In genomic region chr1:64962447-64962846, GRCh38 we compare ENCODE assay signal across 10 cellular contexts. TPM values are rescaled to one million over a fixed set of nuclear protein-coding genes. Genes with fewer than 3 reads are reported as not detected.
DNase-seq lines count a peak whose midpoint lies in the region; ATAC-seq and TF ChIP-seq lines count a peak whose summit lies in the region.
"Had no signal": no experiment of that assay in that cellular context is flagged by ENCODE, and none has a peak within 500 bp of the region (broad histone marks: within the 10 kb centered on the region; RNA-seq: fewer than 3 reads in every experiment).

No MANE protein-coding gene starts in this region.

- H3K27me3 Mint-ChIP-seq in T-cell, result no peaks in the 10 kb centered on the region

- H3K27ac Mint-ChIP-seq in T-cell, result peak overlapping the region; percentile 23 to 88

- H3K4me3 Mint-ChIP-seq in T-cell, result peak overlapping the region; percentile 64 to 95 (median 95)

- CTCF ChIA-PET in T-cell (lab: Charles Lee), result interaction anchor here (0.6 to 1.3 kb wide), 10 partner anchors 10 to 137 kb away, joined by 3 to 6 read pairs (median 4); no protein-coding TSS in a partner anchor

- POLR2A ChIA-PET in T-cell (lab: Charles Lee), result interaction anchor here (0.5 to 1.7 kb wide), 11 partner anchors 10 to 1354 kb away, joined by 3 to 5 read pairs (median 3); no protein-coding TSS in a partner anchor

- in situ Hi-C loops in brain microvascular endothelial cell (cut with HindIII; ENCODE audit: low pct_ligation_motif_present, low sequenced_read_pairs), result no loop called here

- H3K9me3 Mint-ChIP-seq in T-cell, result no peaks in the 10 kb centered on the region

- peaks cover 4% of the 10 kb centered on the region for H3K36me3 Mint-ChIP-seq in T-cell

- H3K27me3 ChIP-seq in brain microvascular endothelial cell (replicated peaks), result no peaks in the 10 kb centered on the region
- H3K27me3 ChIP-seq: foreskin keratinocyte had no signal

- ATAC-seq in T-cell (replicated peaks in 1 of 4), result no peak
- ATAC-seq: foreskin keratinocyte had no signal

- peak; percentile 44 for DNase-seq in activated CD4-positive, alpha-beta T cell treated with anti-CD3 and anti-CD28 coated beads for 48 hours
- no peak for DNase-seq in activated CD4-positive, alpha-beta T cell treated with anti-CD3 and anti-CD28 coated beads for 1 hour
- DNase-seq in T-cell, result peak in 24 of 34 experiments; percentile 7 to 46 (median 18)
- peak; percentile 46 for DNase-seq in dermis blood vessel endothelial cell
- DNase-seq in stimulated activated CD8-positive, alpha-beta memory T cell treated with anti-CD3 and anti-CD28 coated beads, Interleukin-4, amount 100 ng/mL, for 48 hours, result peak; percentile 38
- no peak for DNase-seq in brain microvascular endothelial cell
- no peak for DNase-seq in LoVo (ENCODE audit: low spot score)
- DNase-seq in NCI-H524 (lab: John Stamatoyannopoulos, UW), result no peak
- DNase-seq: SHP77 had no signal

- no peak overlapping the region for H3K27ac ChIP-seq in brain microvascular endothelial cell
- H3K27ac ChIP-seq: foreskin keratinocyte had no signal

- no peaks in the 10 kb centered on the region for H3K36me3 ChIP-seq in brain microvascular endothelial cell (replicated peaks)

- no peak for TF ChIP-seq CTCF in brain microvascular endothelial cell (IDR thresholded peaks at IDR 0.05; ENCODE audit: low read depth, low read length, missing control alignments)

- H3K4me3 ChIP-seq in brain microvascular endothelial cell (ENCODE audit: low read depth, low read length), result no peak overlapping the region

- peaks cover 30 to 84% (median 76%) of the 10 kb centered on the region in 3 donors for H3K4me1 Mint-ChIP-seq in T-cell

RNA-seq across cellular contexts. Expression of gene JAK1, which starts 3.9 kb away (rescaled TPM):
- total RNA-seq in T-cell, result 100 to 1,000 TPM; 272 to 323 (median 288) TPM
- 254 and 314 TPM in 2 replicates for total RNA-seq in dermis blood vessel endothelial cell

Comparison
In these comparisons a context has a peak if more than half of its experiments do, and no peak if none do; other contexts are left out.
1. DNase-seq: peak in activated CD4-positive, alpha-beta T cell treated with anti-CD3 and anti-CD28 coated beads for 48 hours (single experiment), T-cell (24 of 34), dermis blood vessel endothelial cell (single experiment) and stimulated activated CD8-positive, alpha-beta memory T cell treated with anti-CD3 and anti-CD28 coated beads, Interleukin-4, amount 100 ng/mL, for 48 hours (single experiment); none in activated CD4-positive, alpha-beta T cell treated with anti-CD3 and anti-CD28 coated beads for 1 hour (single experiment), brain microvascular endothelial cell (single experiment), LoVo (single experiment) and NCI-H524 (0 of 2).